Comparison of ENCODE assay signal across 14 cellular contexts in the genomic region with DNA sequence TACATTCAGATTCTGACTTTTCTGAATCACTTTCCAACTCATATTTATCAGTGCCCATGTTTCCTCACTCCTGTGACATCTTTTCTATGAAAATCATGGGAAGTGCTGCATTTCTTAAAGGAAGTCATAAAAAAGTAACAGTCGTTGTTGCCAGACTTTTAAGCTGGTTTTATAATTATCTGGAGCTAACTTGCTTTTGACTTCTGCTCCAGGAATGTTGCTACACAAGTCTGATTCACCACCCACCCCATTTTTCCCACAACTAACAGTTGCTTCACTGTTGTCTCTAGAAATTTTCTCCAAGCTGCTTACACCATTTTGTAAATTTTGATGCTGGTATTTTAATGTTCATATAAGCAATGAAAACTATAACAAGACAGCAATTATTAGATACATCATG. TPM values are rescaled to one million over a fixed set of nuclear protein-coding genes. Genes with fewer than 3 reads are reported as not detected.
A peak's percentile ranks its signal among the peaks of the same experiment; 100 is the strongest.
DNase-seq lines count a peak whose midpoint lies in the region; ATAC-seq, FAIRE-seq and TF ChIP-seq lines count a peak whose summit lies in the region.
"Had no signal": no experiment of that assay in that cellular context is flagged by ENCODE, and none has a peak within 500 bp of the region (broad histone marks: within the 10 kb centered on the region; RNA-seq: fewer than 3 reads in every experiment).

No MANE protein-coding gene starts in this region.

- TF ChIP-seq CTCF in HFFc6 (IDR thresholded peaks at IDR 0.05) (no peak), PC-9 (conservative IDR thresholded peaks at IDR 0.05) (no peak)

- H3K9me3 Mint-ChIP-seq in HFFc6: no peaks in the 10 kb centered on the region

- no peak overlapping the region for H3K4me3 Mint-ChIP-seq in HFFc6

- intact Hi-C loops in PC-9 (cut with micrococcal nuclease; ENCODE audit: unreplicated experiment): no loop called here

- peaks cover 98% of the 10 kb centered on the region for H3K4me1 Mint-ChIP-seq in HFFc6 (ENCODE audit: low read depth)

- H3K27ac ChIP-seq in PC-9: peak overlapping the region; percentile 83

- peak overlapping the region; percentile 83 for H3K27ac Mint-ChIP-seq in HFFc6

- H3K27me3 ChIP-seq in PC-9 (ENCODE audit: insufficient read depth, low read depth): no peaks in the 10 kb centered on the region
- H3K27me3 ChIP-seq in skeletal muscle satellite cell (ENCODE audit: control insufficient read depth, insufficient read depth, low read length): no peaks in the 10 kb centered on the region

- DNase-seq in HFFc6 (peak; percentile 93), PC-9 (peak; percentile 26 to 86), SW480 (ENCODE audit: low spot score) (no peak), COLO668 (lab: John Stamatoyannopoulos, UW; ENCODE audit: unreplicated experiment) (no peak), GM12892 (ENCODE audit: insufficient read length) (no peak)
- DNase-seq in activated CD4-positive, CD25-positive, alpha-beta regulatory T cell treated with anti-CD3 and anti-CD28 coated beads, Interleukin-2, amount 50 U/mL, for 72 hours: no peak
- DNase-seq: activated effector memory CD4-positive, alpha-beta T cell treated with anti-CD3 and anti-CD28 coated beads, Interleukin-2, amount 50 U/mL, for 16 hours; islet precursor cell; NCI-H1694 treated with DMSO at 0.1 percent for 48 hours; nucleus accumbens; stimulated activated CD4-positive, alpha-beta T cell treated with anti-CD3 and anti-CD28 coated beads, Interleukin-1b, Interleukin-23, amount 100 ng/mL, for 48 hours had no signal

- no peaks in the 10 kb centered on the region for H3K9me2 ChIP-seq in PC-9 (ENCODE audit: insufficient read depth)

- H3K4me3 ChIP-seq in PC-9: peak overlapping the region; percentile 29; the same call in 1 of the 2 replicates
- no peak overlapping the region for H3K4me3 ChIP-seq in skeletal muscle satellite cell (ENCODE audit: low read length)

- no peak for FAIRE-seq in GM12892 (lab: Jason Lieb, UNC)

- no peaks in the 10 kb centered on the region for H3K36me3 Mint-ChIP-seq in HFFc6 (ENCODE audit: low read depth)

- peak; percentile 66 for ATAC-seq in esophagus mucosa
- ATAC-seq: activated CD4-positive, CD25-positive, alpha-beta regulatory T cell treated with anti-CD3 and anti-CD28 coated beads, Interleukin-2, amount 50 U/mL, for 24 hours had no signal

- CTCF ChIA-PET in PC-9 (lab: Charles Lee): no interaction called here

- H4K20me1 ChIP-seq in PC-9 (ENCODE audit: insufficient read depth): no peaks in the 10 kb centered on the region

- H3K4me2 ChIP-seq in PC-9 (peak overlapping the region; percentile 73), skeletal muscle satellite cell (ENCODE audit: low read length) (peak overlapping the region; percentile 4)

- H3K36me3 ChIP-seq in PC-9 (ENCODE audit: low read depth): no peaks in the 10 kb centered on the region
- no peaks in the 10 kb centered on the region for H3K36me3 ChIP-seq in skeletal muscle satellite cell (ENCODE audit: insufficient read depth, low read length)

- BruUV-seq in PC-9 (replicated peaks; lab: Mats Ljungman, UMichigan): no TSS peak

- POLR2A ChIA-PET in PC-9 (lab: Charles Lee; ENCODE audit: unreplicated experiment): no interaction called here

- no peak for TF ChIP-seq POLR2A in GM12892 (IDR thresholded peaks at IDR 0.05; ENCODE audit: low read depth, low read length)

- H2AFZ ChIP-seq in PC-9: no peak overlapping the region; the same call in 1 of the 2 replicates

- H3K9ac ChIP-seq in skeletal muscle satellite cell (ENCODE audit: low read depth, low read length): peak overlapping the region; percentile 45

- H3K4me1 ChIP-seq in PC-9 (replicated peaks; ENCODE audit: insufficient read depth) (peaks cover 77% of the 10 kb centered on the region), skeletal muscle satellite cell (ENCODE audit: control insufficient read depth, insufficient read depth, low read length) (peaks cover 47% of the 10 kb centered on the region)

- no peaks in the 10 kb centered on the region for H3K27me3 Mint-ChIP-seq in HFFc6 (ENCODE audit: insufficient read depth)

- H3K9me3 ChIP-seq in PC-9 (ENCODE audit: insufficient read depth, low read depth): no peaks in the 10 kb centered on the region
- no peaks in the 10 kb centered on the region for H3K9me3 ChIP-seq in skeletal muscle satellite cell (replicated peaks; ENCODE audit: low read length)

- H3F3A ChIP-seq in PC-9 (ENCODE audit: insufficient read depth, low read depth): peaks cover 53% of the 10 kb centered on the region

- H3K79me2 ChIP-seq in PC-9 (ENCODE audit: low read depth): no peaks in the 10 kb centered on the region

RNA-seq across cellular contexts. Expression of a gene that starts 12.2 kb away (rescaled TPM):
- 1 to 10 TPM; 3.3 to 5.1 (median 3.7) TPM for total RNA-seq in HFFc6 (2021; fragmentation: NEBNext Ultra II Directional; extraction: Animal tissue kit (Norgen Biotek cat#: 25700))
- 1.0 and 1.5 TPM in 2 replicates for total RNA-seq in PC-9 (2021)
- total RNA-seq in esophagus mucosa: 0.72 TPM
- 1.8 and 4.2 TPM in 2 replicates for total RNA-seq in skeletal muscle satellite cell (2012; rRNA removed)
- polyA plus RNA-seq in GM12892 (2012; ENCODE audit: missing spikeins): 2.0 TPM

RNA-seq across cellular contexts. Expression of a gene that starts 16.1 kb away (rescaled TPM):
- 10 to 100 TPM; 31.9 to 38.0 (median 36.4) TPM for total RNA-seq in HFFc6 (2021; fragmentation: NEBNext Ultra II Directional; extraction: Animal tissue kit (Norgen Biotek cat#: 25700))
- total RNA-seq in PC-9 (2021) (21.0 and 23.6 TPM in 2 replicates), esophagus mucosa (13.0 TPM)
- 21.8 and 26.6 TPM in 2 replicates for total RNA-seq in skeletal muscle satellite cell (2012; rRNA removed)
- 16.5 TPM for polyA plus RNA-seq in GM12892 (2012; ENCODE audit: missing spikeins)

RNA-seq across cellular contexts. Expression of a gene that starts 26.5 kb away (rescaled TPM):
- 1 to 10 TPM; 2.3 to 5.1 (median 2.9) TPM for total RNA-seq in HFFc6 (2021; fragmentation: NEBNext Ultra II Directional; extraction: Animal tissue kit (Norgen Biotek cat#: 25700))
- total RNA-seq in PC-9 (2021): 0.20 TPM in 1 of 2 replicates, not detected in the other
- total RNA-seq in esophagus mucosa: 0.56 TPM
- total RNA-seq in skeletal muscle satellite cell (2012; rRNA removed): 1.3 and 6.6 TPM in 2 replicates
- 133 TPM for polyA plus RNA-seq in GM12892 (2012; ENCODE audit: missing spikeins)

RNA-seq across cellular contexts. Expression of a gene that starts 32.6 kb away (rescaled TPM):
- total RNA-seq in HFFc6 (2021; fragmentation: NEBNext Ultra II Directional; extraction: Animal tissue kit (Norgen Biotek cat#: 25700)): 10 to 100 TPM; 23.7 to 29.9 (median 27.6) TPM
- total RNA-seq in PC-9 (2021) (14.6 and 19.5 TPM in 2 replicates), esophagus mucosa (11.4 TPM)
- total RNA-seq in skeletal muscle satellite cell (2012; rRNA removed): 15.9 and 18.0 TPM in 2 replicates
- 12.9 TPM for polyA plus RNA-seq in GM12892 (2012; ENCODE audit: missing spikeins)

Comparison
In these comparisons a context has a peak if more than half of its experiments do, and no peak if none do; other contexts are left out.
1. DNase-seq: peak in HFFc6 (single experiment) and PC-9 (2 of 2); none in activated CD4-positive, CD25-positive, alpha-beta regulatory T cell treated with anti-CD3 and anti-CD28 coated beads, Interleukin-2, amount 50 U/mL, for 72 hours (single experiment), SW480 (single experiment), COLO668 (single experiment) and GM12892 (single experiment).